Comparison of ENCODE assay signal across 37 cellular contexts in the genomic region with DNA sequence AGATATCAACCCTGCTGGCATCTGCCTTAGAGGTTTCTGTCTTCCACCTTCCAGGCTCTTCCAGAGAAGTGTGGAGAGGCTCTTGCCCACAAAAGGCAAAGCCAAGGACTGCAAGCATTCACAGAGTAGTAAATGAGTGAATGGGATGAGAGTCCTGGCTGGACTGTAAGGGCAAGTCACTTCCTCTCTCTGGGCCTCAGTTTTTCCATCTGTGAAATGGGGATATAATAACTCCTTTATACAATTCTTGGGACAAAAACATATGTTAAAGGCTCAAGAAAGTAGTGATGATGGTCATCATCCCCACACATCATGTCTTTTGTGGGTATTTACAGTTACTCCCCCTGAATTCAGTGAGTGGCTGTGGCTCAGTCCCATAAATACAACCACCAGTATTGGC. TPM values are rescaled to one million over a fixed set of nuclear protein-coding genes. Genes with fewer than 3 reads are reported as not detected.
"Had no signal": no experiment of that assay in that cellular context is flagged by ENCODE, and none has a peak within 500 bp of the region (broad histone marks: within the 10 kb centered on the region; RNA-seq: fewer than 3 reads in every experiment).

No MANE protein-coding gene starts in this region.

- H3K4me3 ChIP-seq: MG63 had no signal

- DNase-seq: Karpas-422, Kasumi-1, MG63, MM.1S, MV-4-11, NCI-H1048, NCI-H1092, NCI-H1092 treated with DMSO at 0.1 percent for 48 hours, NCI-H1105, NCI-H1105 treated with DMSO at 0.1 percent for 48 hours, NCI-H1417, NCI-H1417 treated with DMSO at 0.1 percent for 48 hours, NCI-H1436, NCI-H1436 treated with DMSO at 0.1 percent for 48 hours, NCI-H146, NCI-H1694, NCI-H1694 treated with DMSO at 0.1 percent for 48 hours, NCI-H187, NCI-H187 treated with DMSO at 0.1 percent for 48 hours, NCI-H1930, NCI-H2029, NCI-H2029 treated with DMSO at 0.1 percent for 48 hours, NCI-H2081, NCI-H2081 treated with DMSO at 0.1 percent for 48 hours, NCI-H2107, NCI-H2171, NCI-H2171 treated with DMSO at 0.1 percent for 48 hours, NCI-H2227 treated with DMSO at 0.1 percent for 48 hours, NCI-H226, NCI-H345, NCI-H446, NCI-H446 treated with DMSO at 0.1 percent for 48 hours, NCI-H510A, NCI-H510A treated with DMSO at 0.1 percent for 48 hours, NCI-H524 had no signal

- H3K9me3 ChIP-seq: MG63 had no signal

- H3K36me3 ChIP-seq: MG63 had no signal

RNA-seq across cellular contexts. Expression of a gene that starts 10.7 kb away (rescaled TPM):
- total RNA-seq: LHCN-M2, MCF 10A had no signal
